Comparison of ENCODE assay signal across 18 cellular contexts in the genomic region with DNA sequence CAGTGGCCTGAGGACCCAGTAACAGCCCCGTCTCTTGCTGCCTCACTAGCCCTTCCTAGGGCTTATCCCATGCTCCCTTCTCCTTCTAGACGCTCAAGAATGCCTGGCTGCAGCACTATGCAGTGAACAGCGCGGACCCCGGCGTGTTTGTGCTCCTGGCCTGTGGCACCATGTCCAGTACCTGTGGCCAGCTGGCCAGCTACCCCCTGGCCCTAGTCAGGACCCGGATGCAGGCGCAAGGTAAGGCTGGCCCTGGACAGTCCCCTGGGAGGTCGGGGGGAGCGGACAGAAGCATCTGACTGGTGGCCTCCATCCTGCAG. TPM values are rescaled to one million over a fixed set of nuclear protein-coding genes. Genes with fewer than 3 reads are reported as not detected.
DNase-seq lines count a peak whose midpoint lies in the region; ATAC-seq and TF ChIP-seq lines count a peak whose summit lies in the region.
"Had no signal": no experiment of that assay in that cellular context is flagged by ENCODE, and none has a peak within 500 bp of the region (broad histone marks: within the 10 kb centered on the region; RNA-seq: fewer than 3 reads in every experiment).

No MANE protein-coding gene starts in this region.

- no peaks in the 10 kb centered on the region for H3K27me3 ChIP-seq in spleen (replicated peaks in 1 of 7)
- H3K27me3 ChIP-seq: BE2C, SJCRH30 had no signal

- H3K27me3 Mint-ChIP-seq in Calu3 (ENCODE audit: unreplicated experiment) (no peaks in the 10 kb centered on the region), CD14-positive monocyte (ENCODE audit: low read depth in 3 of 3) (peaks cover 0 to 2% (median 0%) of the 10 kb centered on the region in 3 donors)
- no peaks in the 10 kb centered on the region for H3K27me3 Mint-ChIP-seq in naive thymus-derived CD8-positive, alpha-beta T cell

- H3K36me3 ChIP-seq in KOPT-K1 (ENCODE audit: insufficient read depth, low read length) (peaks cover 83% of the 10 kb centered on the region), spleen (peaks cover 9 to 81% (median 70%) of the 10 kb centered on the region in 6 donors)

- CTCF ChIA-PET in Calu3 (lab: Charles Lee) = interaction anchor here (0.5 kb wide), 1 partner anchor 9 kb away, joined by 3 read pairs; no protein-coding TSS in a partner anchor

- POLR2A ChIA-PET in naive thymus-derived CD8-positive, alpha-beta T cell (lab: Charles Lee) = interaction anchor here (0.7 to 3.5 kb wide), 6 partner anchors 9 to 158 kb away, joined by 3 to 13 read pairs (median 4); partner anchors contain the start of genes NAIF1 and SLC25A25

- H3K9me3 ChIP-seq in KOPT-K1 (ENCODE audit: insufficient read depth, low read length, poor library complexity, severe bottlenecking) = no peaks in the 10 kb centered on the region
- H3K9me3 ChIP-seq in spleen = no peaks in the 10 kb centered on the region
- H3K9me3 ChIP-seq: BE2C, SJCRH30 had no signal

- no peak for TF ChIP-seq POLR2A in spleen (IDR thresholded peaks at IDR 0.05)

- no peak for ATAC-seq in naive thymus-derived CD8-positive, alpha-beta T cell
- no peak for ATAC-seq in HG03280 (IDR thresholded peaks at IDR 0.05; ENCODE audit: unreplicated experiment)

- no peak for TF ChIP-seq CTCF in Calu3 (IDR thresholded peaks at IDR 0.05; ENCODE audit: unreplicated experiment)
- no peak for TF ChIP-seq CTCF in spleen (IDR thresholded peaks at IDR 0.05 in 8 of 11, conservative IDR thresholded peaks at IDR 0.05 in 3 of 11)
- TF ChIP-seq CTCF in CD14-positive monocyte (IDR thresholded peaks at IDR 0.05) = no peak

- no peak for DNase-seq in Calu3
- DNase-seq in naive thymus-derived CD8-positive, alpha-beta T cell = peak in 1 of 10 donors; percentile 27
- peak; percentile 68 for DNase-seq in spleen
- DNase-seq in activated CD4-positive, alpha-beta T cell treated with anti-CD3 and anti-CD28 coated beads, Interleukin-2, amount 50 U/mL, for 1 hour = no peak
- no peak for DNase-seq in CD14-positive monocyte (ENCODE audit: low spot score)
- DNase-seq: BE2C, DMS153, MV-4-11, NCI-H1417 treated with DMSO at 0.1 percent for 48 hours, NCI-H2081 treated with DMSO at 0.1 percent for 48 hours, NCI-H2227 treated with DMSO at 0.1 percent for 48 hours, NCI-H524 treated with DMSO at 0.1 percent for 48 hours, SJCRH30 had no signal

- 87 to 94% (median 91%) methylated on average over 6 to 10 of the region's 10 CpGs for WGBS in spleen, 5 donors

- H3K4me3 ChIP-seq in spleen = no peak overlapping the region
- H3K4me3 ChIP-seq: SJCRH30 had no signal

- H3K36me3 Mint-ChIP-seq in Calu3 (ENCODE audit: insufficient read depth, unreplicated experiment) (peaks cover 78% of the 10 kb centered on the region), CD14-positive monocyte (peaks cover 69 to 75% of the 10 kb centered on the region in 2 donors)
- peaks cover 0 to 80% (median 13%) of the 10 kb centered on the region in 3 donors for H3K36me3 Mint-ChIP-seq in naive thymus-derived CD8-positive, alpha-beta T cell

- H3K27ac Mint-ChIP-seq in Calu3 (ENCODE audit: unreplicated experiment) = peak overlapping the region; percentile 85
- peak overlapping the region; percentile 62 to 90 (median 81) for H3K27ac Mint-ChIP-seq in naive thymus-derived CD8-positive, alpha-beta T cell
- no peak overlapping the region for H3K27ac Mint-ChIP-seq in CD14-positive monocyte

- peaks cover 9 to 54% (median 31%) of the 10 kb centered on the region in 6 donors for H3K4me1 ChIP-seq in spleen

- H3K4me1 Mint-ChIP-seq in Calu3 (ENCODE audit: low read depth, unreplicated experiment) (no peaks in the 10 kb centered on the region), CD14-positive monocyte (no peaks in the 10 kb centered on the region)
- peaks cover 21 to 47% (median 33%) of the 10 kb centered on the region in 4 donors for H3K4me1 Mint-ChIP-seq in naive thymus-derived CD8-positive, alpha-beta T cell

- intact Hi-C loops in Calu3 (cut with micrococcal nuclease; ENCODE audit: unreplicated experiment) = no loop called here
- intact Hi-C loops in spleen (cut with DNase I; ENCODE audit: low total_unique reads) = no loop called here
- intact Hi-C loops in CD14-positive monocyte (cut with micrococcal nuclease) = no loop called here

- H3K27ac ChIP-seq in KOPT-K1 (ENCODE audit: low read depth, low read length, poor library complexity, severe bottlenecking) (peak overlapping the region; percentile 79), spleen (peak overlapping the region in 1 of 8 donors; percentile 25)
- H3K27ac ChIP-seq: SJCRH30 had no signal

- H3K9me3 Mint-ChIP-seq in Calu3 (ENCODE audit: low read depth, unreplicated experiment) = no peaks in the 10 kb centered on the region
- no peaks in the 10 kb centered on the region for H3K9me3 Mint-ChIP-seq in naive thymus-derived CD8-positive, alpha-beta T cell
- no peaks in the 10 kb centered on the region for H3K9me3 Mint-ChIP-seq in CD14-positive monocyte

- no peak overlapping the region for H3K4me3 Mint-ChIP-seq in Calu3 (ENCODE audit: low read depth, unreplicated experiment)
- peak overlapping the region in 3 of 10 donors; percentile 29 to 41 (median 29) for H3K4me3 Mint-ChIP-seq in naive thymus-derived CD8-positive, alpha-beta T cell
- H3K4me3 Mint-ChIP-seq in CD14-positive monocyte = no peak overlapping the region

- BruUV-seq in Calu3 (replicated peaks; lab: Mats Ljungman, UMichigan) = no TSS peak

RNA-seq across cellular contexts. Expression of gene PTGES2, which starts 20.6 kb away (rescaled TPM):
- total RNA-seq in Calu3 (2022) = 121 and 137 TPM in 2 replicates
- 10 to 100 TPM; 69.2 to 75.6 TPM for total RNA-seq in naive thymus-derived CD8-positive, alpha-beta T cell
- 10 to 100 TPM; 28.9 to 49.8 (median 33.3) TPM for polyA plus RNA-seq in naive thymus-derived CD8-positive, alpha-beta T cell
- total RNA-seq in spleen = 10 to 100 TPM; 45.2 to 66.6 (median 58.5) TPM
- polyA plus RNA-seq in spleen = 10 to 100 TPM; 45.8 to 71.2 (median 54.0) TPM
- 10 to 100 TPM; 42.0 to 49.4 TPM for polyA plus RNA-seq in CD14-positive monocyte

RNA-seq across cellular contexts. Expression of gene SLC25A25, which starts 38.9 kb away (rescaled TPM):
- total RNA-seq in Calu3 (2022) (19.5 and 22.1 TPM in 2 replicates), spleen (10 to 100 TPM; 20.2 to 44.7 (median 26.0) TPM)
- 10 to 100 TPM; 18.6 to 18.9 TPM for total RNA-seq in naive thymus-derived CD8-positive, alpha-beta T cell
- 10 to 100 TPM; 12.1 to 17.8 (median 13.8) TPM for polyA plus RNA-seq in naive thymus-derived CD8-positive, alpha-beta T cell
- polyA plus RNA-seq in spleen (10 to 100 TPM in 1 of 3 donors, 1 to 10 TPM in 2; 6.2 to 13.6 (median 6.5) TPM), CD14-positive monocyte (1 to 10 TPM; 5.1 to 6.3 TPM)

RNA-seq across cellular contexts. Expression of gene NAIF1, which starts 39.8 kb away (rescaled TPM):
- total RNA-seq in Calu3 (2022) = 6.7 and 9.0 TPM in 2 replicates
- total RNA-seq in naive thymus-derived CD8-positive, alpha-beta T cell = 10 to 100 TPM; 14.3 to 18.3 TPM
- polyA plus RNA-seq in naive thymus-derived CD8-positive, alpha-beta T cell = 10 to 100 TPM; 10.1 to 13.3 (median 11.3) TPM
- 10 to 100 TPM in 6 of 7 donors, 1 to 10 TPM in 1; 9.3 to 14.3 (median 11.7) TPM for total RNA-seq in spleen
- 10 to 100 TPM; 10.6 to 15.4 (median 10.8) TPM for polyA plus RNA-seq in spleen
- polyA plus RNA-seq in CD14-positive monocyte = 1 to 10 TPM; 4.6 to 5.6 TPM

RNA-seq across cellular contexts. Expression of gene LCN2, which starts 42.4 kb away (rescaled TPM):
- total RNA-seq in Calu3 (2022) (2,733 and 4,208 TPM in 2 replicates), spleen (100 to 1,000 TPM in 1 of 7 donors, 10 to 100 TPM in 5, 1 to 10 TPM in 1; 7.7 to 218 (median 20.3) TPM)
- not detected for total RNA-seq in naive thymus-derived CD8-positive, alpha-beta T cell
- not detected for polyA plus RNA-seq in naive thymus-derived CD8-positive, alpha-beta T cell
- polyA plus RNA-seq in spleen (10 to 100 TPM; 10.7 to 17.5 (median 13.3) TPM), CD14-positive monocyte (under 1 TPM in 1 of 2 donors, not detected in 1; 0.83 TPM)
- total RNA-seq: OCI-LY7, RPMI7951, SJCRH30 had no signal
- polyA plus RNA-seq: AG04450 had no signal

RNA-seq across cellular contexts. Expression of gene BBLN, which starts 53.2 kb away (rescaled TPM):
- total RNA-seq in Calu3 (2022) = 77.6 and 82.3 TPM in 2 replicates
- total RNA-seq in naive thymus-derived CD8-positive, alpha-beta T cell = 10 to 100 TPM; 47.7 to 48.2 TPM
- polyA plus RNA-seq in naive thymus-derived CD8-positive, alpha-beta T cell = 100 to 1,000 TPM; 116 to 122 (median 121) TPM
- 100 to 1,000 TPM in 3 of 7 donors, 10 to 100 TPM in 4; 43.5 to 220 (median 59.2) TPM for total RNA-seq in spleen
- polyA plus RNA-seq in spleen = 100 to 1,000 TPM; 152 to 201 (median 178) TPM
- 10 to 100 TPM; 51.5 to 54.5 TPM for polyA plus RNA-seq in CD14-positive monocyte

Comparison
In these comparisons a context has a peak if more than half of its experiments do, and no peak if none do; other contexts are left out.
1. H3K27ac Mint-ChIP-seq: peak in Calu3 (single experiment) and naive thymus-derived CD8-positive, alpha-beta T cell (10 of 10); none in CD14-positive monocyte (0 of 7).